19 cellular contexts compared by ENCODE assay signal in the genomic region with DNA sequence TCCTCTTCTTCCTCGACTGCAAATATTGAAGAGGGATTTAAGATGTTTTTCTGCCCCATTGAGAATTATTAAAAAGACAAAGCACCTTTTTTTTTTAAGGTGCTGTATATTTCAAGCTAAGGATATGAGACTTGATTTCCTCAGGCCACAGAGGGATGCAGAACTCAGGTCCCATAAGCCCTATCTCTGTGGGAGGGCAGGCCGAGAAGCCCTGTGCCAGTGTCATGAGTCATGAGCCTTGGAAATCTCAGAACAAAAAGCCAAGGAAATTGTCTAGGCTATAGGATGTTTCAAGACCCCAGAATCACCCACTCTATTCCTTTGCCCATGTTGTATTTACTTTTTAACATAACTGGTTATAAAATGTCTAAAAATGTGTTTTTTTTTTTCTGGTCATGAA. TPM values are rescaled to one million over a fixed set of nuclear protein-coding genes. Genes with fewer than 3 reads are reported as not detected.
DNase-seq lines count a peak whose midpoint lies in the region; ATAC-seq, FAIRE-seq and TF ChIP-seq lines count a peak whose summit lies in the region.
"Had no signal": no experiment of that assay in that cellular context is flagged by ENCODE, and none has a peak within 500 bp of the region (broad histone marks: within the 10 kb centered on the region; RNA-seq: fewer than 3 reads in every experiment).

No MANE protein-coding gene starts in this region.

- DNase-seq in A549 (ENCODE audit: low read depth in 1 of 2, low spot score in 1 of 2) (peak in 1 of 2 experiments; percentile 28), HCT116 (ENCODE audit: low read depth, low spot score) (no peak), adipocyte (ENCODE audit: low read depth) (peak; percentile 46), hepatic stellate cell (ENCODE audit: low spot score) (peak; percentile 44), hepatocyte (ENCODE audit: low spot score) (no peak), GF-D8 (lab: John Stamatoyannopoulos, UW) (no peak), NCI-H187 (lab: John Stamatoyannopoulos, UW) (no peak)
- DNase-seq: activated CD8-positive, alpha-beta T cell treated with anti-CD3 and anti-CD28 coated beads, Interleukin-2, amount 10 ng/mL, durations not matched to agents 7 days and 5 days; amygdala; colonic mucosa; NCI-H1694; NCI-H510A had no signal

- TF ChIP-seq RAD21 in A549 (conservative IDR thresholded peaks at IDR 0.05 in 1 of 2, IDR thresholded peaks at IDR 0.05 in 1 of 2): no peak
- no peak for TF ChIP-seq RAD21 in HCT116 (IDR thresholded peaks at IDR 0.05; ENCODE audit: low read depth)

- 41% methylated on average over 2 of the region's 2 CpGs for WGBS in A549 (ENCODE audit: missing lambda C conversion rate)
- WGBS in hepatocyte (ENCODE audit: low lambda C conversion rate, missing lambda C conversion rate): 68% methylated on average over 2 of the region's 2 CpGs

- TF ChIP-seq POLR2A in A549 (IDR thresholded peaks at IDR 0.05; ENCODE audit: low read length) (no peak), HCT116 (IDR thresholded peaks at IDR 0.05; ENCODE audit: borderline replicate concordance, extremely low read depth, insufficient read depth, insufficient read length) (no peak)

- H3K36me3 ChIP-seq in HCT116 (ENCODE audit: control insufficient read depth in 1 of 2, insufficient read depth in 2 of 2, low read length in 2 of 2) (no peaks in the 10 kb centered on the region), adipocyte (ENCODE audit: control insufficient read depth, insufficient read depth, low read length, severe bottlenecking) (no peaks in the 10 kb centered on the region), hepatocyte (replicated peaks; ENCODE audit: insufficient read depth, low read depth) (no peaks in the 10 kb centered on the region)
- H3K36me3 ChIP-seq: colonic mucosa, tibial nerve had no signal

- TF ChIP-seq CTCF in A549 (IDR thresholded peaks at IDR 0.05) (no peak), HCT116 (IDR thresholded peaks at IDR 0.05 in 2 of 3, conservative IDR thresholded peaks at IDR 0.05 in 1 of 3; ENCODE audit: borderline replicate concordance in 1 of 3, insufficient read depth in 1 of 3, low read depth in 2 of 3, low read length in 2 of 3) (no peak), hepatocyte (IDR thresholded peaks at IDR 0.05; ENCODE audit: poor library complexity) (no peak)

- H3K9me3 ChIP-seq in A549 (no peaks in the 10 kb centered on the region), HCT116 (ENCODE audit: control insufficient read depth in 1 of 2, insufficient read depth in 1 of 2, low read depth in 1 of 2, low read length in 2 of 2) (no peaks in the 10 kb centered on the region), adipocyte (ENCODE audit: control insufficient read depth, low read length) (no peaks in the 10 kb centered on the region), hepatocyte (ENCODE audit: low read depth) (no peaks in the 10 kb centered on the region)
- H3K9me3 ChIP-seq: colonic mucosa, tibial nerve had no signal

- H4K20me1 ChIP-seq in HCT116 (ENCODE audit: insufficient read depth) (no peaks in the 10 kb centered on the region), hepatocyte (ENCODE audit: insufficient read depth, poor library complexity, severe bottlenecking) (no peaks in the 10 kb centered on the region)

- H3K4me1 ChIP-seq in A549 (peaks cover 28% of the 10 kb centered on the region), HCT116 (ENCODE audit: control insufficient read depth in 1 of 2, insufficient read depth in 2 of 2, low read length in 2 of 2) (peaks cover 14 to 18% of the 10 kb centered on the region in 2 experiments), adipocyte (ENCODE audit: control insufficient read depth, insufficient read depth, low read length) (peaks cover 34% of the 10 kb centered on the region), hepatocyte (ENCODE audit: insufficient read depth) (peaks cover 11% of the 10 kb centered on the region)
- H3K4me1 ChIP-seq: colonic mucosa, parathyroid adenoma, tibial nerve had no signal

- peak overlapping the region; percentile 78 for H3K4me2 ChIP-seq in A549
- H3K4me2 ChIP-seq in HCT116 (ENCODE audit: low read length): peak overlapping the region; percentile 60
- no peak overlapping the region for H3K4me2 ChIP-seq in hepatocyte

- no peak for FAIRE-seq in A549 (lab: Jason Lieb, UNC)
- FAIRE-seq: G401.6 had no signal

- CTCF ChIA-PET in A549 (lab: Yijun Ruan, JAX) (interaction anchor here (0.8 kb wide), 1 partner anchor 16 kb away, joined by 3 read pairs; no protein-coding TSS in a partner anchor), HCT116 (lab: Charles Lee) (interaction anchor here (1.0 to 1.5 kb wide), 4 partner anchors 24 to 482 kb away, joined by 3 to 4 read pairs (median 3); a partner anchor contains a TSS)

- no TSS peak for BruUV-seq in HCT116 (replicated peaks; lab: Mats Ljungman, UMichigan)

- no peaks in the 10 kb centered on the region for H3K79me2 ChIP-seq in HCT116 (ENCODE audit: insufficient read depth, low read length)
- no peaks in the 10 kb centered on the region for H3K79me2 ChIP-seq in hepatocyte
- H3K79me2 ChIP-seq: parathyroid adenoma had no signal

- RAD21 ChIA-PET in HCT116 (lab: Charles Lee; ENCODE audit: low non-redundant PET in 1 of 2, low total read pairs in 2 of 2, uncharacterized antibody in 2 of 2, unreplicated experiment in 2 of 2): no interaction called here

- POLR2A ChIA-PET in A549 (lab: Yijun Ruan, JAX): no interaction called here
- POLR2A ChIA-PET in HCT116 (lab: Charles Lee): no interaction called here

- peak overlapping the region; percentile 58 to 85 for H3K27ac ChIP-seq in A549
- H3K27ac ChIP-seq in HCT116 (ENCODE audit: low read depth, low read length): no peak overlapping the region
- H3K27ac ChIP-seq in hepatocyte: no peak overlapping the region
- H3K27ac ChIP-seq: colonic mucosa, parathyroid adenoma, tibial nerve had no signal

- no peak for TF ChIP-seq EP300 in A549 (IDR thresholded peaks at IDR 0.05)

- H2AFZ ChIP-seq in HCT116 (ENCODE audit: low read depth, low read length, poor library complexity, severe bottlenecking) (peak overlapping the region; percentile 71), hepatocyte (no peak overlapping the region)
- H2AFZ ChIP-seq: parathyroid adenoma had no signal

- H3K4me3 ChIP-seq in A549 (no peak overlapping the region), HCT116 (replicated peaks in 1 of 2; ENCODE audit: low read depth in 1 of 2, low read length in 2 of 2) (peak overlapping the region in 1 of 2 experiments; percentile 6; a peak in 1 of 4 replicates), adipocyte (ENCODE audit: low read length) (no peak overlapping the region), hepatocyte (no peak overlapping the region)
- H3K4me3 ChIP-seq: colonic mucosa, tibial nerve had no signal

- intact Hi-C loops in HCT116 (cut with micrococcal nuclease): no loop called here

- peak; percentile 60 to 75; a peak in 3 of 6 replicates for ATAC-seq in A549
- peak; percentile 59 for ATAC-seq in HCT116
- no peak for ATAC-seq in HG02623 (IDR thresholded peaks at IDR 0.05; ENCODE audit: unreplicated experiment)
- ATAC-seq: activated CD8-positive, alpha-beta T cell treated with anti-CD3 and anti-CD28 coated beads, Interleukin-2, amount 10 ng/mL, durations not matched to agents 7 days and 5 days; activated T-helper 17 cell treated with anti-CD3 and anti-CD28 coated beads, Interleukin-2, amount 50 U/mL, for 72 hours; stimulated activated memory B cell treated with anti-CD40 and anti-IgM and Interleukin-4, amounts not matched to agents 10 μg/mL and 1 μg/mL and 100 μg/mL, for 72 hours had no signal

- H3K9me2 ChIP-seq in HCT116 (ENCODE audit: insufficient read depth) (no peaks in the 10 kb centered on the region), hepatocyte (replicated peaks; ENCODE audit: insufficient read depth) (no peaks in the 10 kb centered on the region)

- H3K27me3 ChIP-seq in HCT116 (ENCODE audit: insufficient read depth, low read length) (no peaks in the 10 kb centered on the region), adipocyte (replicated peaks; ENCODE audit: control insufficient read depth, insufficient read depth, low read length) (no peaks in the 10 kb centered on the region), hepatocyte (peaks cover 6% of the 10 kb centered on the region)
- H3K27me3 ChIP-seq: colonic mucosa had no signal

- H3K9ac ChIP-seq in HCT116 (ENCODE audit: low read length): 0 out of 2 replicates have a peak overlapping the region, but pooled peaks have one; percentile 2
- no peak overlapping the region for H3K9ac ChIP-seq in adipocyte (ENCODE audit: low read length)
- H3K9ac ChIP-seq: parathyroid adenoma had no signal

TF ChIP-seq in A549, 52 proteins besides CTCF, POLR2A, EP300 and RAD21 (continues in another document):
- TF ChIP-seq BHLHE40 (IDR thresholded peaks at IDR 0.05; ENCODE audit: low read depth, low read length) (no peak), SMC3 (IDR thresholded peaks at IDR 0.05) (no peak)
- TF ChIP-seq, protein P1, sequence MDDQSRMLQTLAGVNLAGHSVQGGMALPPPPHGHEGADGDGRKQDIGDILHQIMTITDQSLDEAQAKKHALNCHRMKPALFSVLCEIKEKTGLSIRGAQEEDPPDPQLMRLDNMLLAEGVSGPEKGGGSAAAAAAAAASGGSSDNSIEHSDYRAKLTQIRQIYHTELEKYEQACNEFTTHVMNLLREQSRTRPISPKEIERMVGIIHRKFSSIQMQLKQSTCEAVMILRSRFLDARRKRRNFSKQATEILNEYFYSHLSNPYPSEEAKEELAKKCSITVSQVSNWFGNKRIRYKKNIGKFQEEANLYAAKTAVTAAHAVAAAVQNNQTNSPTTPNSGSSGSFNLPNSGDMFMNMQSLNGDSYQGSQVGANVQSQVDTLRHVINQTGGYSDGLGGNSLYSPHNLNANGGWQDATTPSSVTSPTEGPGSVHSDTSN (IDR thresholded peaks at IDR 0.05): no peak

TF ChIP-seq in HCT116, 20 proteins besides CTCF, POLR2A, EP300 and RAD21 (continues in another document):
- TF ChIP-seq EZH2 (IDR thresholded peaks at IDR 0.05) (no peak), ZNF274 (IDR thresholded peaks at IDR 0.05; ENCODE audit: low read depth, low read length) (no peak), POLR2AphosphoS5 (IDR thresholded peaks at IDR 0.05; ENCODE audit: low read depth, low read length) (no peak), SRF (IDR thresholded peaks at IDR 0.05; ENCODE audit: low read depth) (no peak), EZH2phosphoT487 (IDR thresholded peaks at IDR 0.05; ENCODE audit: borderline replicate concordance) (no peak), EGR1 (IDR thresholded peaks at IDR 0.05; ENCODE audit: low read depth) (no peak), CEBPB (IDR thresholded peaks at IDR 0.05; ENCODE audit: low read depth) (no peak)

RNA-seq across cellular contexts. Expression of a gene that starts 7.3 kb away (rescaled TPM):
- polyA plus RNA-seq in A549 (2011; rRNA removed) (0.92 and 1.0 TPM in 2 replicates), A549 (2017; fragmentation: RNase III; extraction: RNeasy Plus Mini Kit Qiagen cat#74134 plus additional on column Dnase treatment) (1.1 to 1.7 TPM (median 1.2 TPM) in 3 replicates), hepatocyte (0.47 TPM in 1 of 2 replicates, not detected in the other)
- polyA plus RNA-seq in A549 (2012; cell fraction: cytosol; rRNA removed): 0.59 and 0.83 TPM in 2 replicates
- 2.9 and 3.0 TPM in 2 replicates for polyA plus RNA-seq in A549 (2012; cell fraction: nucleus; rRNA removed)
- polyA minus RNA-seq in A549 (2011; rRNA and poly(A)+ RNA removed): 1.3 and 1.8 TPM in 2 replicates
- total RNA-seq in HCT116 (2021; ENCODE audit: unreplicated experiment) (0.05 TPM), hepatocyte (0.60 and 1.1 TPM in 2 replicates)
- polyA plus RNA-seq in HCT116 (2012): 0.12 and 0.26 TPM in 2 replicates
- total RNA-seq: OCI-LY7 had no signal

Comparison
In these comparisons a context has a peak if more than half of its experiments do, and no peak if none do; other contexts are left out.
1. DNase-seq: peak in adipocyte (single experiment) and hepatic stellate cell (single experiment); none in HCT116 (single experiment), hepatocyte (single experiment), GF-D8 (single experiment) and NCI-H187 (0 of 2).
2. H3K27ac ChIP-seq: peak in A549 (2 of 2); none in HCT116 (single experiment) and hepatocyte (single experiment).